Comparison of ENCODE assay signal across 1 cellular context in genomic region chr10:77949167-77949566, GRCh38.
TF ChIP-seq lines count a peak whose summit lies in the region.

No MANE protein-coding gene starts in this region.

TF ChIP-seq in WTC11, 78 proteins besides CTCF, POLR2A, EP300 and RAD21 (continued from another document):
- TF ChIP-seq, protein P1, sequence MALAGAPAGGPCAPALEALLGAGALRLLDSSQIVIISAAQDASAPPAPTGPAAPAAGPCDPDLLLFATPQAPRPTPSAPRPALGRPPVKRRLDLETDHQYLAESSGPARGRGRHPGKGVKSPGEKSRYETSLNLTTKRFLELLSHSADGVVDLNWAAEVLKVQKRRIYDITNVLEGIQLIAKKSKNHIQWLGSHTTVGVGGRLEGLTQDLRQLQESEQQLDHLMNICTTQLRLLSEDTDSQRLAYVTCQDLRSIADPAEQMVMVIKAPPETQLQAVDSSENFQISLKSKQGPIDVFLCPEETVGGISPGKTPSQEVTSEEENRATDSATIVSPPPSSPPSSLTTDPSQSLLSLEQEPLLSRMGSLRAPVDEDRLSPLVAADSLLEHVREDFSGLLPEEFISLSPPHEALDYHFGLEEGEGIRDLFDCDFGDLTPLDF (CRISPR knock-in tag; IDR thresholded peaks at IDR 0.05) = no peak
- TF ChIP-seq SMAD3 (CRISPR knock-in tag; IDR thresholded peaks at IDR 0.05; ENCODE audit: borderline replicate concordance) (no peak), TEAD1 (CRISPR knock-in tag; IDR thresholded peaks at IDR 0.05) (peak; percentile 74; the same call in 1 of the 2 replicates), AFF4 (CRISPR knock-in tag; IDR thresholded peaks at IDR 0.05; ENCODE audit: borderline replicate concordance) (no peak), ZNF121 (CRISPR knock-in tag; IDR thresholded peaks at IDR 0.05) (peak; percentile 97), ZNF423 (CRISPR knock-in tag; IDR thresholded peaks at IDR 0.05) (no peak), SMAD4 (CRISPR knock-in tag; IDR thresholded peaks at IDR 0.05) (peak; percentile 75; the same call in 1 of the 2 replicates), ZNF232 (CRISPR knock-in tag; IDR thresholded peaks at IDR 0.05) (0 out of 2 replicates have a peak, but pooled peaks have one; percentile 22), ZNF281 (CRISPR knock-in tag; IDR thresholded peaks at IDR 0.05) (peak; percentile 60; the same call in 1 of the 2 replicates), ZNF532 (CRISPR knock-in tag; IDR thresholded peaks at IDR 0.05; ENCODE audit: borderline replicate concordance) (no peak), ETV6 (CRISPR knock-in tag; IDR thresholded peaks at IDR 0.05) (no peak), HMGA2 (CRISPR knock-in tag; IDR thresholded peaks at IDR 0.05) (no peak), ZNF396 (CRISPR knock-in tag; IDR thresholded peaks at IDR 0.05; ENCODE audit: borderline replicate concordance) (no peak), NFE2L1 (CRISPR knock-in tag; IDR thresholded peaks at IDR 0.05) (peak; percentile 82), KAT7 (CRISPR knock-in tag; IDR thresholded peaks at IDR 0.05; ENCODE audit: borderline replicate concordance) (no peak; the same call in 1 of the 2 replicates), FOXK1 (CRISPR knock-in tag; IDR thresholded peaks at IDR 0.05) (peak; percentile 33; the same call in 1 of the 2 replicates), RELA (CRISPR knock-in tag; IDR thresholded peaks at IDR 0.05; ENCODE audit: borderline replicate concordance) (no peak), ATF3 (CRISPR knock-in tag; conservative IDR thresholded peaks at IDR 0.05) (no peak)
- TF ChIP-seq, protein P2, sequence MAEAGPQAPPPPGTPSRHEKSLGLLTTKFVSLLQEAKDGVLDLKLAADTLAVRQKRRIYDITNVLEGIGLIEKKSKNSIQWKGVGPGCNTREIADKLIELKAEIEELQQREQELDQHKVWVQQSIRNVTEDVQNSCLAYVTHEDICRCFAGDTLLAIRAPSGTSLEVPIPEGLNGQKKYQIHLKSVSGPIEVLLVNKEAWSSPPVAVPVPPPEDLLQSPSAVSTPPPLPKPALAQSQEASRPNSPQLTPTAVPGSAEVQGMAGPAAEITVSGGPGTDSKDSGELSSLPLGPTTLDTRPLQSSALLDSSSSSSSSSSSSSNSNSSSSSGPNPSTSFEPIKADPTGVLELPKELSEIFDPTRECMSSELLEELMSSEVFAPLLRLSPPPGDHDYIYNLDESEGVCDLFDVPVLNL (CRISPR knock-in tag; IDR thresholded peaks at IDR 0.05; ENCODE audit: borderline replicate concordance, low read depth) = no peak
- TF ChIP-seq, protein P3, sequence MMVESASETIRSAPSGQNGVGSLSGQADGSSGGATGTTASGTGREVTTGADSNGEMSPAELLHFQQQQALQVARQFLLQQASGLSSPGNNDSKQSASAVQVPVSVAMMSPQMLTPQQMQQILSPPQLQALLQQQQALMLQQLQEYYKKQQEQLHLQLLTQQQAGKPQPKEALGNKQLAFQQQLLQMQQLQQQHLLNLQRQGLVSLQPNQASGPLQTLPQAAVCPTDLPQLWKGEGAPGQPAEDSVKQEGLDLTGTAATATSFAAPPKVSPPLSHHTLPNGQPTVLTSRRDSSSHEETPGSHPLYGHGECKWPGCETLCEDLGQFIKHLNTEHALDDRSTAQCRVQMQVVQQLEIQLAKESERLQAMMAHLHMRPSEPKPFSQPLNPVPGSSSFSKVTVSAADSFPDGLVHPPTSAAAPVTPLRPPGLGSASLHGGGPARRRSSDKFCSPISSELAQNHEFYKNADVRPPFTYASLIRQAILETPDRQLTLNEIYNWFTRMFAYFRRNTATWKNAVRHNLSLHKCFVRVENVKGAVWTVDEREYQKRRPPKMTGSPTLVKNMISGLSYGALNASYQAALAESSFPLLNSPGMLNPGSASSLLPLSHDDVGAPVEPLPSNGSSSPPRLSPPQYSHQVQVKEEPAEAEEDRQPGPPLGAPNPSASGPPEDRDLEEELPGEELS (CRISPR knock-in tag; IDR thresholded peaks at IDR 0.05) = 0 out of 2 replicates have a peak, but pooled peaks have one; percentile 31
